In the genomic region with DNA sequence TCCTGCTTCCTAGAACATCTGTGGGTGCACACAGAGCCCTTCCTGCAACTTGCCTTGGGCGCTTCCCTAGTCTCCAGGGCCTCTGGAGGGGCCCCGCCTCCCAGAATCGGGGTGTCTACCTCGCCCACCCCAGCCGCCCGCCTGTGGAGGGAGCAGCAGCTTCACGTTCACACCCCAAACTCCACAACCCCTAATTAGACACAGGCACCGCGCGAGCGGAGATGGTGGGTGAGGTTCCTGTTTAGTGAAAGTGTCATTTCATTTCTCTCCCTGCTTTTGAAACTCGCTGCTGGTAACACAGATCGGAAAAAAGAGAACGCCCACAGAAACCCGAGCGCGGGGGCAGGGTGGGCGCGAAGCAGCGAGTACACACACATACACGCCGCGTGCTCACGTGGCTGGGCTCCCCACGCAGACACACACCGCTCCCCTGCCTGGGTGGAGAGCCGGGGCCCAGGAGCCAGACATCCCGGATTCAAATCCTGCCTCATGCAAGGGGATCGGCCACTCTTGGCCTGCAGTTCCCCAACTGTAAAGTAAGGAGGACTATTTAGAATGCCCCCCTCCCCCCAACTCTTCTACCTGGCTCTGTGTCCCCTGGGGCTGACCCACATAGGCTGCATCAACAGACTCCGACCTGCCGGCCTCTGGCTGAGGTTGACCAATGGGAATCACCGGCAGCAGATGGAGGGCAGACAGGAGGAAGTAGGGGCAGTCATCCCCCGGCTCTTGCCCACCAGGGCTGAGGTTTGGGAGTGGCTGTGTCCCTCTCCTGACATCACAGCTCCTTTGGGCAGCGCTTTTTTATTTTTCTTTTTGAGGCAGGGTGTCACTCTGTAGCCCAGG, we compare ENCODE assay signal across 10 cellular contexts.
A peak's percentile ranks its signal among the peaks of the same experiment; 100 is the strongest.
DNase-seq lines count a peak whose midpoint lies in the region; ATAC-seq and TF ChIP-seq lines count a peak whose summit lies in the region.
"Had no signal": no experiment of that assay in that cellular context is flagged by ENCODE, and none has a peak within 500 bp of the region (broad histone marks: within the 10 kb centered on the region; RNA-seq: fewer than 3 reads in every experiment).

No MANE protein-coding gene starts in this region.

- TF ChIP-seq POLR2A in IMR-90 (IDR thresholded peaks at IDR 0.05; ENCODE audit: low read depth, low read length): no peak

- peak overlapping the region; percentile 35 for H2AFZ ChIP-seq in IMR-90 (replicated peaks; ENCODE audit: low read length, poor library complexity)

- in situ Hi-C loops in IMR-90 (cut with MboI; ENCODE audit: low sequenced_read_pairs): no loop called here

- H3K4me3 ChIP-seq in IMR-90 (ENCODE audit: insufficient read depth, low read depth, low read length): no peak overlapping the region
- H3K4me3 ChIP-seq in right cardiac atrium (ENCODE audit: low read length): no peak overlapping the region

- no peak overlapping the region for H4K91ac ChIP-seq in IMR-90 (ENCODE audit: insufficient read depth, low read depth, low read length)

- CTCF ChIA-PET in IMR-90 (lab: Yijun Ruan, JAX): no interaction called here

- no peak overlapping the region for H2BK120ac ChIP-seq in IMR-90 (ENCODE audit: low read depth, low read length)

- H3K4me2 ChIP-seq in IMR-90 (ENCODE audit: low read depth, low read length): no peak overlapping the region

- 34% methylated on average over 13 of the region's 34 CpGs; no CpG with 5 or more reads in 1 of the 2 experiments for WGBS in IMR-90 (ENCODE audit: extremely low coverage in 2 of 2, insufficient read length in 1 of 2), 2 experiments
- WGBS in right cardiac atrium: 52% methylated on average over 34 of the region's 34 CpGs

- no peak for TF ChIP-seq CTCF in IMR-90 (conservative IDR thresholded peaks at IDR 0.05; ENCODE audit: low read depth, low read length)

- no peak overlapping the region for H2BK5ac ChIP-seq in IMR-90 (ENCODE audit: low read depth, low read length, poor library complexity, severe bottlenecking)

- H3K56ac ChIP-seq in IMR-90 (ENCODE audit: extremely low read depth, insufficient read depth, low read length): no peak overlapping the region

- no peak overlapping the region for H2AK5ac ChIP-seq in IMR-90 (ENCODE audit: low read depth, low read length)

- no peak overlapping the region for H2BK15ac ChIP-seq in IMR-90 (ENCODE audit: low read depth, low read length)

- H3K23ac ChIP-seq in IMR-90 (ENCODE audit: low read depth, low read length): no peak overlapping the region

- peaks cover 10% of the 10 kb centered on the region for H3K9me3 ChIP-seq in IMR-90 (ENCODE audit: control insufficient read depth, insufficient read depth, low read length)
- no peaks in the 10 kb centered on the region for H3K9me3 ChIP-seq in right cardiac atrium (ENCODE audit: control insufficient read depth, low read length)

- POLR2A ChIA-PET in IMR-90 (lab: Charles Lee; ENCODE audit: unreplicated experiment): no interaction called here

- H4K20me1 ChIP-seq in IMR-90 (ENCODE audit: insufficient read depth, low read length): no peaks in the 10 kb centered on the region

- ATAC-seq in IMR-90 (ENCODE audit: low read depth) (peak; percentile 35), right cardiac atrium (peak; percentile 15 to 30), HG02970 (IDR thresholded peaks at IDR 0.05; ENCODE audit: low FRiP score, unreplicated experiment) (no peak), GM21723 (IDR thresholded peaks at IDR 0.05; ENCODE audit: unreplicated experiment) (no peak), HG03045 (IDR thresholded peaks at IDR 0.05; ENCODE audit: unreplicated experiment) (no peak)

- H3K27ac ChIP-seq in IMR-90 (ENCODE audit: insufficient read depth, low read length) (no peak overlapping the region), right cardiac atrium (ENCODE audit: low read length) (no peak overlapping the region)

- dilution Hi-C loops in IMR-90 (cut with HindIII; ENCODE audit: low sequenced_read_pairs, unreplicated experiment): no loop called here

- H3K4me1 ChIP-seq in IMR-90 (ENCODE audit: control insufficient read depth, insufficient read depth, low read length) (no peaks in the 10 kb centered on the region; the same call in 1 of the 2 replicates), right cardiac atrium (ENCODE audit: control insufficient read depth, insufficient read depth, low read length) (no peaks in the 10 kb centered on the region)

- H3K14ac ChIP-seq in IMR-90 (replicated peaks; ENCODE audit: low read depth, low read length): no peak overlapping the region

- no peaks in the 10 kb centered on the region for H3K9me1 ChIP-seq in IMR-90 (ENCODE audit: insufficient read depth, low read length)

- no peak overlapping the region for H4K8ac ChIP-seq in IMR-90 (ENCODE audit: low read depth in 2 of 2, low read length in 2 of 2)

- no TSS peak for BruUV-seq in IMR-90 (replicated peaks; lab: Mats Ljungman, UMichigan)

- H3K18ac ChIP-seq in IMR-90 (ENCODE audit: low read depth, low read length): no peak overlapping the region

- no peaks in the 10 kb centered on the region for H3K36me3 ChIP-seq in IMR-90 (ENCODE audit: control insufficient read depth, insufficient read depth, low read length)

- H2AK9ac ChIP-seq in IMR-90 (replicated peaks; ENCODE audit: low read depth, low read length, poor library complexity): no peak overlapping the region

- no peaks in the 10 kb centered on the region for H3K79me1 ChIP-seq in IMR-90 (ENCODE audit: low read depth in 1 of 2, low read length in 2 of 2)

- H4K5ac ChIP-seq in IMR-90 (ENCODE audit: low read depth, low read length): no peak overlapping the region

- DNase-seq in IMR-90 (no peak), right cardiac atrium (peak in 2 of 3 donors; percentile 66 to 71)
- peak; percentile 73 to 75 for DNase-seq in activated CD8-positive, alpha-beta memory T cell treated with anti-CD3 and anti-CD28 coated beads for 4 hours (ENCODE audit: low read depth in 2 of 2)
- DNase-seq in stimulated activated CD8-positive, alpha-beta memory T cell treated with anti-CD3 and anti-CD28 coated beads, Interleukin-15, amount 100 ng/mL, for 48 hours (ENCODE audit: low read depth in 2 of 2): peak; percentile 43 to 52
- no peak for DNase-seq in effector CD8-positive, alpha-beta T cell (lab: John Stamatoyannopoulos, UW)
- DNase-seq: left cardiac atrium, NCI-H1092 had no signal

- no peak overlapping the region for H2BK20ac ChIP-seq in IMR-90 (ENCODE audit: low read depth, low read length)

- TF ChIP-seq RAD21 in IMR-90 (IDR thresholded peaks at IDR 0.05; ENCODE audit: low read length): no peak

- 0 out of 2 replicates have a peak, but pooled peaks cover 2% of the 10 kb centered on the region for H3K27me3 ChIP-seq in IMR-90 (ENCODE audit: control insufficient read depth, insufficient read depth, low read length)
- no peaks in the 10 kb centered on the region for H3K27me3 ChIP-seq in right cardiac atrium (ENCODE audit: control insufficient read depth, insufficient read depth)

- no peak overlapping the region for H3K9ac ChIP-seq in IMR-90 (ENCODE audit: low read depth, low read length)

- no peak overlapping the region for H3K4ac ChIP-seq in IMR-90 (ENCODE audit: low read depth, low read length)

- intact Hi-C loops in IMR-90 (cut with micrococcal nuclease): no loop called here
- intact Hi-C loops in right cardiac atrium (cut with DNase I): no loop called here

TF ChIP-seq in IMR-90, 13 proteins besides CTCF, POLR2A, EP300 and RAD21:
- TF ChIP-seq RCOR1 (IDR thresholded peaks at IDR 0.05; ENCODE audit: insufficient replicate concordance, low read length) (no peak), CEBPB (IDR thresholded peaks at IDR 0.05; ENCODE audit: low read depth, low read length) (no peak), FOS (IDR thresholded peaks at IDR 0.05; ENCODE audit: low read depth, low read length) (no peak), SMC3 (IDR thresholded peaks at IDR 0.05; ENCODE audit: low read depth, low read length) (no peak), CHD1 (IDR thresholded peaks at IDR 0.05; ENCODE audit: low read depth, low read length) (no peak), NFE2L2 (IDR thresholded peaks at IDR 0.05; ENCODE audit: low read depth, low read length) (no peak), RFX5 (IDR thresholded peaks at IDR 0.05; ENCODE audit: low read depth, low read length) (no peak), BHLHE40 (IDR thresholded peaks at IDR 0.05; ENCODE audit: low read depth, low read length) (no peak), MXI1 (IDR thresholded peaks at IDR 0.05; ENCODE audit: borderline replicate concordance, low read depth, low read length) (no peak)
- TF ChIP-seq, protein P1, sequence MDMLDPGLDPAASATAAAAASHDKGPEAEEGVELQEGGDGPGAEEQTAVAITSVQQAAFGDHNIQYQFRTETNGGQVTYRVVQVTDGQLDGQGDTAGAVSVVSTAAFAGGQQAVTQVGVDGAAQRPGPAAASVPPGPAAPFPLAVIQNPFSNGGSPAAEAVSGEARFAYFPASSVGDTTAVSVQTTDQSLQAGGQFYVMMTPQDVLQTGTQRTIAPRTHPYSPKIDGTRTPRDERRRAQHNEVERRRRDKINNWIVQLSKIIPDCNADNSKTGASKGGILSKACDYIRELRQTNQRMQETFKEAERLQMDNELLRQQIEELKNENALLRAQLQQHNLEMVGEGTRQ (IDR thresholded peaks at IDR 0.05; ENCODE audit: low read depth, low read length): no peak
- TF ChIP-seq, protein P2, sequence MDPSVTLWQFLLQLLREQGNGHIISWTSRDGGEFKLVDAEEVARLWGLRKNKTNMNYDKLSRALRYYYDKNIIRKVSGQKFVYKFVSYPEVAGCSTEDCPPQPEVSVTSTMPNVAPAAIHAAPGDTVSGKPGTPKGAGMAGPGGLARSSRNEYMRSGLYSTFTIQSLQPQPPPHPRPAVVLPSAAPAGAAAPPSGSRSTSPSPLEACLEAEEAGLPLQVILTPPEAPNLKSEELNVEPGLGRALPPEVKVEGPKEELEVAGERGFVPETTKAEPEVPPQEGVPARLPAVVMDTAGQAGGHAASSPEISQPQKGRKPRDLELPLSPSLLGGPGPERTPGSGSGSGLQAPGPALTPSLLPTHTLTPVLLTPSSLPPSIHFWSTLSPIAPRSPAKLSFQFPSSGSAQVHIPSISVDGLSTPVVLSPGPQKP (IDR thresholded peaks at IDR 0.05; ENCODE audit: borderline replicate concordance, low read depth, low read length): no peak

Comparison
In these comparisons a context has a peak if more than half of its experiments do, and no peak if none do; other contexts are left out.
1. ATAC-seq: peak in IMR-90 (single experiment) and right cardiac atrium (2 of 2); none in HG02970 (single experiment), GM21723 (single experiment) and HG03045 (single experiment).
2. DNase-seq: peak in activated CD8-positive, alpha-beta memory T cell treated with anti-CD3 and anti-CD28 coated beads for 4 hours (2 of 2), right cardiac atrium (2 of 3) and stimulated activated CD8-positive, alpha-beta memory T cell treated with anti-CD3 and anti-CD28 coated beads, Interleukin-15, amount 100 ng/mL, for 48 hours (2 of 2); none in IMR-90 (single experiment) and effector CD8-positive, alpha-beta T cell (single experiment).